ENCODE assay signal across 12 cellular contexts in the genomic region with DNA sequence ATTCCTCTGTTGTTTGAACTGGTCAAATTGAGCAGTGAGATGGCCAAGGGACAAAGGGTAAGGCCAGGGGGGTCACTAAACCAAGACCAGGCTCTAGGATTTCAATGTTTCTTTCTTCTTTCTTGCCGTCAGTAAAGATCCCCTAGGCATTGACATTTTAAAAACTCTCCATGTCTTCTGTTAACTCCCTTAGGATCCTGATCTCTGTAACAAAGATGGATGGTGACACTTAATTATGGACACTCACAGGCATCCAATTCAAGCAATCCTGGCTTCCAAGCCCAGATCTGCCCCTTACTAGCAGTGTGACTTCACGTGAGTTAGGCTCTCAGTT.
DNase-seq lines count a peak whose midpoint lies in the region; ATAC-seq and TF ChIP-seq lines count a peak whose summit lies in the region.
"Had no signal": no experiment of that assay in that cellular context is flagged by ENCODE, and none has a peak within 500 bp of the region (broad histone marks: within the 10 kb centered on the region; RNA-seq: fewer than 3 reads in every experiment).

No MANE protein-coding gene starts in this region.

- peak overlapping the region; percentile 30 for H2AFZ ChIP-seq in fibroblast of lung (ENCODE audit: low read length)

- intact Hi-C loops in vagina (cut with DNase I), result loop anchor here (10.0 kb wide), 2 partner anchors 181 to 411 kb away; a partner anchor contains a TSS

- peaks cover 7% of the 10 kb centered on the region for H3K9me3 Mint-ChIP-seq in neural crest cell
- peaks cover 0 to 4% of the 10 kb centered on the region in 2 donors for H3K9me3 Mint-ChIP-seq in activated T-cell treated with anti-CD3 and anti-CD28 coated beads, Interleukin-2, amount 50 U/mL, for 72 hours

- H3K4me2 ChIP-seq in fibroblast of lung (ENCODE audit: extremely low read depth, insufficient read depth, low read length), result peak overlapping the region; percentile 63

- no peaks in the 10 kb centered on the region for H4K20me1 ChIP-seq in fibroblast of lung (ENCODE audit: control insufficient read depth, extremely low read depth, insufficient read depth, low read length)

- peaks cover 63% of the 10 kb centered on the region for H3K4me1 Mint-ChIP-seq in neural crest cell
- H3K4me1 Mint-ChIP-seq in activated T-cell treated with anti-CD3 and anti-CD28 coated beads, Interleukin-2, amount 50 U/mL, for 72 hours (ENCODE audit: low read depth), result no peaks in the 10 kb centered on the region
- H3K4me1 Mint-ChIP-seq: IgD-negative memory B cell had no signal

- peak overlapping the region; percentile 54 for H3K4me3 Mint-ChIP-seq in neural crest cell
- no peak overlapping the region for H3K4me3 Mint-ChIP-seq in activated T-cell treated with anti-CD3 and anti-CD28 coated beads, Interleukin-2, amount 50 U/mL, for 72 hours
- H3K4me3 Mint-ChIP-seq: IgD-negative memory B cell; stimulated activated naive CD8-positive, alpha-beta T cell treated with anti-CD3 and anti-CD28 coated beads, Interleukin-15, Interleukin-2, amounts not matched to agents 100 ng/mL and 50 ng/mL, for 24 hours had no signal

- H3K27me3 ChIP-seq in fibroblast of lung (ENCODE audit: control insufficient read depth, insufficient read depth, low read length) (no peaks in the 10 kb centered on the region), vagina (no peaks in the 10 kb centered on the region)

- H3K9ac ChIP-seq in fibroblast of lung (ENCODE audit: insufficient read depth, low read length), result no peak overlapping the region

- TF ChIP-seq CTCF in fibroblast of lung (conservative IDR thresholded peaks at IDR 0.05 in 1 of 2, IDR thresholded peaks at IDR 0.05 in 1 of 2; ENCODE audit: low read depth in 1 of 2, low read length in 2 of 2), result no peak
- TF ChIP-seq CTCF in neural crest cell (conservative IDR thresholded peaks at IDR 0.05), result no peak
- no peak for TF ChIP-seq CTCF in vagina (IDR thresholded peaks at IDR 0.05)

- no peak for ATAC-seq in activated T-cell treated with anti-CD3 and anti-CD28 coated beads, Interleukin-2, amount 50 U/mL, for 72 hours (replicated peaks in 1 of 2)

- TF ChIP-seq POLR2A in vagina (IDR thresholded peaks at IDR 0.05), result no peak

- H3K36me3 ChIP-seq in fibroblast of lung (ENCODE audit: control insufficient read depth, insufficient read depth, low read length) (peaks cover 2% of the 10 kb centered on the region), vagina (no peaks in the 10 kb centered on the region)

- no peaks in the 10 kb centered on the region for H3K79me2 ChIP-seq in fibroblast of lung (ENCODE audit: control insufficient read depth, insufficient read depth, low read length)

- DNase-seq in SK-N-DZ (ENCODE audit: low spot score) (peak; percentile 81), fibroblast of lung (ENCODE audit: low read depth in 2 of 2) (peak in 1 of 2 donors; percentile 7), neural crest cell (ENCODE audit: low read depth, low spot score) (no peak), vagina (ENCODE audit: extremely low spot score in 2 of 2) (no peak)
- DNase-seq in activated CD4-positive, alpha-beta T cell treated with anti-CD3 and anti-CD28 coated beads for 48 hours, result no peak
- no peak for DNase-seq in stimulated activated CD4-positive, alpha-beta T cell treated with anti-CD3 and anti-CD28 coated beads, Interleukin-12 subunit alpha, Interleukin-12 subunit beta, amount 100 ng/mL, for 4 hours
- no peak for DNase-seq in activated T-cell treated with anti-CD3 and anti-CD28 coated beads, Interleukin-2, amount 50 U/mL, for 72 hours
- DNase-seq: cerebellar nuclear complex, head of caudate nucleus had no signal

- H3K4me3 ChIP-seq in fibroblast of lung (replicated peaks in 1 of 4; ENCODE audit: control extremely low read depth in 1 of 4, insufficient read depth in 1 of 4, low read depth in 3 of 4, low read length in 4 of 4), result no peak overlapping the region
- H3K4me3 ChIP-seq in vagina, result no peak overlapping the region

- H3K4me1 ChIP-seq in fibroblast of lung (ENCODE audit: control insufficient read depth, extremely low read depth, insufficient read depth, low read length) (peaks cover 29% of the 10 kb centered on the region), vagina (peaks cover 28% of the 10 kb centered on the region)

- H3K36me3 Mint-ChIP-seq in neural crest cell (ENCODE audit: low read depth), result peaks cover 9% of the 10 kb centered on the region
- peaks cover 0 to 3% of the 10 kb centered on the region in 2 donors for H3K36me3 Mint-ChIP-seq in activated T-cell treated with anti-CD3 and anti-CD28 coated beads, Interleukin-2, amount 50 U/mL, for 72 hours (ENCODE audit: insufficient read depth in 2 of 2)
- H3K36me3 Mint-ChIP-seq: IgD-negative memory B cell had no signal

- peak overlapping the region; percentile 90 for H3K27ac Mint-ChIP-seq in neural crest cell (ENCODE audit: unreplicated experiment)
- H3K27ac Mint-ChIP-seq in activated T-cell treated with anti-CD3 and anti-CD28 coated beads, Interleukin-2, amount 50 U/mL, for 72 hours, result no peak overlapping the region
- H3K27ac Mint-ChIP-seq: activated T-helper 2 cell treated with anti-CD3 and anti-CD28 coated beads, Interferon-gamma antibody, Interleukin-2, Interleukin-4, amounts not matched to agents 10 μg/mL and 5 μg/mL and 100 μg/mL, durations not matched to agents 14 hours and 24 hours and 36 hours; IgD-negative memory B cell; stimulated activated naive CD8-positive, alpha-beta T cell treated with anti-CD3 and anti-CD28 coated beads, Interleukin-15, Interleukin-2, amounts not matched to agents 100 ng/mL and 50 ng/mL, for 24 hours had no signal

- H3K9me3 ChIP-seq in fibroblast of lung (ENCODE audit: control insufficient read depth, insufficient read depth, low read depth, low read length) (no peaks in the 10 kb centered on the region), vagina (no peaks in the 10 kb centered on the region)

- no peaks in the 10 kb centered on the region for H3K27me3 Mint-ChIP-seq in neural crest cell (ENCODE audit: low read depth)
- peaks cover 23% of the 10 kb centered on the region for H3K27me3 Mint-ChIP-seq in activated T-cell treated with anti-CD3 and anti-CD28 coated beads, Interleukin-2, amount 50 U/mL, for 72 hours (ENCODE audit: low read depth)
- H3K27me3 Mint-ChIP-seq: IgD-negative memory B cell had no signal

- H3K27ac ChIP-seq in fibroblast of lung (ENCODE audit: insufficient read depth, low read length) (peak overlapping the region; percentile 85), vagina (peak overlapping the region; percentile 55)
